Comparison of ENCODE assay signal across 8 cellular contexts in the genomic region with DNA sequence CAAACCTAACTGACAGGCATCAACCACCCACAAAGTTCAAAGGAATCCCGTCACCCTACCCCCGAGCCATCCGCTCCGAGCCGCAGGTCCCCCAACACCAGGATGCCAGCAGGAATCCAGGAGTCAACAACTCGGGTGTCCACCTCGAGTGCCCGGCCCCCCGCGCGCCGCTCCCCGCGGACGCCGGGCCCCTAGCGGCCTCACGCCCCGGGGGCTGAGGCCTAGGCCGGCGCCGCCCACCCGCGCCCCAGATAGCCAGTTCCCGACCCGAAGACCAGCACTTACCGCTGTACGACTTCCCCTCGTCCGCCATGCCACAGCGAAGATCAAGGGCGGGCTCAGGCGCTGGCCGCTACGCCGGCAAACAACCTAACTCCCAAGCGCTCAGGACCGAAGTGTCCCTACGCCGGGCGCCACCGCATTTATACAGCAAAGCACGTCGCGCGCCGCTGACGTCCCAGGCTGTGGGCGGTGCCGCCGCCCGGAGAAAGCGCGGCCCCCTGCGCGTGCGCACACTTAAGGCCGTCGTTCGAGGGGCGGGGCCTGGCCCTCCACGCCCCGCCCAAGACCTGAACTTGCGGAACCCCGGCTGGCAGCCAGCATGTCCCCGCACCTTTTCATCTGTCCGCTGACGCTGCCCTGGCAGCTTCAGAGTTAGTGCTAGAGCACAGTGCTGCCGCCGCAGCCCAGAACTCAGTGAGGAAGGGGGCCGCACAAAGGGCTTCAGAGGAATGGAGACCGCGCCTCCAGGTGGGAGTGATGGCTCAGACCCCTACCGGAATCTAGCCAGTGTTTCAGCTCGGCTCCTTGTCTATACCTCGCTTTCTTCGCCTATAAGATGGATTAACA. TPM values are rescaled to one million over a fixed set of nuclear protein-coding genes. Genes with fewer than 3 reads are reported as not detected.
DNase-seq lines count a peak whose midpoint lies in the region; ATAC-seq, FAIRE-seq and TF ChIP-seq lines count a peak whose summit lies in the region.

A gene (minus strand): TSS at position 397 of the 849 bp plus-strand sequence. CDS start 84 bp downstream, at position 313.

- H3K4me2 ChIP-seq in OCI-LY1 (ENCODE audit: low read length) (peak within 1 kb of the TSS; percentile 98), endothelial cell of umbilical vein (ENCODE audit: insufficient read depth, low read length) (peak within 1 kb of the TSS; percentile 83)

- H3K9ac ChIP-seq in OCI-LY1 (ENCODE audit: low read length) (peak within 1 kb of the TSS; percentile 91), endothelial cell of umbilical vein (replicated peaks; ENCODE audit: extremely low read depth, insufficient read depth, low read length) (peak within 1 kb of the TSS; percentile 89)

- H3K79me2 ChIP-seq in OCI-LY1 (ENCODE audit: insufficient read depth, low read length) = peaks cover 17% of the 10 kb centered on the region
- peaks cover 22% of the 10 kb centered on the region for H3K79me2 ChIP-seq in endothelial cell of umbilical vein (ENCODE audit: control insufficient read depth, insufficient read depth, low read length)

- dilution Hi-C loops in endothelial cell of umbilical vein (cut with MboI; ENCODE audit: extremely low pct_ligation_motif_present, low sequenced_read_pairs) = no loop called here

- H4K20me1 ChIP-seq in OCI-LY1 (ENCODE audit: insufficient read depth, low read length) (no peaks in the 10 kb centered on the region), endothelial cell of umbilical vein (replicated peaks; ENCODE audit: control insufficient read depth, extremely low read depth, insufficient read depth, low read length) (no peaks in the 10 kb centered on the region)

- H3K27ac ChIP-seq in OCI-LY1 (ENCODE audit: low read depth, low read length, poor library complexity, severe bottlenecking) = peak within 1 kb of the TSS; percentile 76
- H3K27ac ChIP-seq in endothelial cell of umbilical vein (ENCODE audit: insufficient read depth, low read depth, low read length) = peak within 1 kb of the TSS; percentile 57

- FAIRE-seq in endothelial cell of umbilical vein (lab: Jason Lieb, UNC) = peak; percentile 71

- no peak for TF ChIP-seq CTCF in OCI-LY1 (IDR thresholded peaks at IDR 0.05; ENCODE audit: low read length)
- peak in 1 of 2 donors; percentile 11 for TF ChIP-seq CTCF in endothelial cell of umbilical vein (IDR thresholded peaks at IDR 0.05; ENCODE audit: extremely low read depth in 1 of 2, insufficient read depth in 1 of 2, low read depth in 1 of 2, low read length in 2 of 2)

- POLR2A ChIA-PET in endothelial cell of umbilical vein (lab: Charles Lee) = interaction anchor here (0.7 to 3.7 kb wide), 6 partner anchors 8 to 76 kb away, joined by 3 to 24 read pairs (median 5); a partner anchor contains a TSS

- peak; percentile 73 for ATAC-seq in GM21515 (IDR thresholded peaks at IDR 0.05; ENCODE audit: unreplicated experiment)

- no peaks in the 10 kb centered on the region for H3F3A ChIP-seq in OCI-LY1 (ENCODE audit: insufficient read depth, low read length)

- no peaks in the 10 kb centered on the region for H3K9me1 ChIP-seq in endothelial cell of umbilical vein (replicated peaks; ENCODE audit: control insufficient read depth, extremely low read depth, insufficient read depth, low read length)

- intact Hi-C loops in endothelial cell of umbilical vein (cut with micrococcal nuclease) = loop anchor here (1.0 kb wide), 3 partner anchors 18 to 34 kb away; a partner anchor contains a TSS

- H3K9me3 ChIP-seq in OCI-LY1 (ENCODE audit: low read length) (no peaks in the 10 kb centered on the region), endothelial cell of umbilical vein (replicated peaks; ENCODE audit: control insufficient read depth, insufficient read depth, low read length) (no peaks in the 10 kb centered on the region), mononuclear cell (ENCODE audit: low read depth, low read length) (no peaks in the 10 kb centered on the region)

- H2AFZ ChIP-seq in OCI-LY1 (ENCODE audit: low read length) (no peak within 1 kb of the TSS), endothelial cell of umbilical vein (ENCODE audit: low read depth, low read length) (peak within 1 kb of the TSS; percentile 40)

- H3K36me3 ChIP-seq in OCI-LY1 (ENCODE audit: insufficient read depth, low read length) (peaks cover 33% of the 10 kb centered on the region), endothelial cell of umbilical vein (ENCODE audit: control insufficient read depth in 2 of 2, extremely low read depth in 1 of 2, insufficient read depth in 2 of 2, low read length in 2 of 2) (peaks cover 17 to 18% of the 10 kb centered on the region in 2 experiments)

- CTCF ChIA-PET in endothelial cell of umbilical vein (lab: Charles Lee) = interaction anchor here (0.6 to 3.2 kb wide), 6 partner anchors 8 to 411 kb away, joined by 3 to 25 read pairs (median 4); a partner anchor contains a TSS

- DNase-seq in DMS 273 treated with DMSO at 0.1 percent for 48 hours (lab: John Stamatoyannopoulos, UW) (peak; percentile 44), HuH-7 (ENCODE audit: low spot score) (peak; percentile 87), endothelial cell of umbilical vein (ENCODE audit: low read depth, low spot score) (peak; percentile 97)
- peak; percentile 96 for DNase-seq in activated CD8-positive, alpha-beta memory T cell treated with anti-CD3 and anti-CD28 coated beads, Interleukin-2, amount 50 U/mL, for 4 hours
- DNase-seq in stimulated activated CD8-positive, alpha-beta memory T cell treated with anti-CD3 and anti-CD28 coated beads, Interleukin-2, amount 100 ng/mL, for 48 hours (ENCODE audit: low read depth in 2 of 2) = peak; percentile 92 to 97

- H3K4me1 ChIP-seq in OCI-LY1 (ENCODE audit: insufficient read depth, low read length, severe bottlenecking) (peaks cover 36% of the 10 kb centered on the region), endothelial cell of umbilical vein (ENCODE audit: control insufficient read depth, extremely low read depth, insufficient read depth, low read length) (peaks cover 22% of the 10 kb centered on the region), mononuclear cell (ENCODE audit: insufficient read depth, low read length) (peaks cover 42% of the 10 kb centered on the region)

- no peaks in the 10 kb centered on the region for H3K9me2 ChIP-seq in OCI-LY1 (ENCODE audit: low read depth, low read length)

- peak; percentile 100 for TF ChIP-seq POLR2A in endothelial cell of umbilical vein (IDR thresholded peaks at IDR 0.05; ENCODE audit: low read depth, low read length)

- BruUV-seq in endothelial cell of umbilical vein (replicated peaks; lab: Mats Ljungman, UMichigan) = TSS peak; percentile 81

- no peaks in the 10 kb centered on the region for H3K27me3 ChIP-seq in OCI-LY1 (ENCODE audit: insufficient read depth, low read length)
- H3K27me3 ChIP-seq in endothelial cell of umbilical vein (ENCODE audit: control insufficient read depth in 2 of 2, insufficient read depth in 2 of 2, low read length in 2 of 2) = no peaks in the 10 kb centered on the region
- no peaks in the 10 kb centered on the region for H3K27me3 ChIP-seq in mononuclear cell (ENCODE audit: insufficient read depth, low read length)

- peak within 1 kb of the TSS; percentile 97 for H3K4me3 ChIP-seq in OCI-LY1 (ENCODE audit: low read depth, low read length, poor library complexity, severe bottlenecking)
- H3K4me3 ChIP-seq in endothelial cell of umbilical vein (replicated peaks in 1 of 3; ENCODE audit: insufficient read depth in 1 of 3, low read depth in 1 of 3, low read length in 3 of 3) = peak within 1 kb of the TSS; percentile 70 to 93 (median 80)
- peak within 1 kb of the TSS; percentile 94 for H3K4me3 ChIP-seq in mononuclear cell (ENCODE audit: low read length)

TF ChIP-seq in endothelial cell of umbilical vein, 7 proteins besides CTCF, POLR2A, EP300 and RAD21:
- peak; percentile 0 for TF ChIP-seq MYC (IDR thresholded peaks at IDR 0.05; ENCODE audit: low read depth, low read length)
- TF ChIP-seq, protein P1, sequence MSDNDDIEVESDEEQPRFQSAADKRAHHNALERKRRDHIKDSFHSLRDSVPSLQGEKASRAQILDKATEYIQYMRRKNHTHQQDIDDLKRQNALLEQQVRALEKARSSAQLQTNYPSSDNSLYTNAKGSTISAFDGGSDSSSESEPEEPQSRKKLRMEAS (IDR thresholded peaks at IDR 0.05; ENCODE audit: insufficient read depth, insufficient read length) = peak; percentile 37
- peak; percentile 100 for TF ChIP-seq POLR2AphosphoS5 (IDR thresholded peaks at IDR 0.05; ENCODE audit: insufficient read depth, low read depth, low read length)
- no peak for TF ChIP-seq JUN (IDR thresholded peaks at IDR 0.05; ENCODE audit: borderline replicate concordance, insufficient read depth, insufficient read length, low read depth)

RNA-seq across cellular contexts. Expression of the gene that starts here (rescaled TPM):
- 71.4 and 74.4 TPM in 2 replicates for total RNA-seq in endothelial cell of umbilical vein
- polyA plus RNA-seq in endothelial cell of umbilical vein = 99.8 and 101 TPM in 2 replicates
- polyA plus RNA-seq in endothelial cell of umbilical vein (2011; cell fraction: cytosol; rRNA removed) = 75.1 and 78.1 TPM in 2 replicates
- polyA plus RNA-seq in endothelial cell of umbilical vein (2011; cell fraction: nucleus; rRNA removed) = 336 and 463 TPM in 2 replicates
- polyA plus RNA-seq in endothelial cell of umbilical vein (2012) = 61.2 and 75.7 TPM in 2 replicates
- polyA minus RNA-seq in endothelial cell of umbilical vein = 75.9 and 84.3 TPM in 2 replicates
- 39.1 TPM for polyA minus RNA-seq in endothelial cell of umbilical vein (2011; cell fraction: cytosol; rRNA and poly(A)+ RNA removed)
- 67.6 and 94.2 TPM in 2 replicates for polyA minus RNA-seq in endothelial cell of umbilical vein (2011; cell fraction: nucleus; rRNA and poly(A)+ RNA removed)
- 169 TPM for total RNA-seq in mononuclear cell

Comparison
In these comparisons a context has a peak if more than half of its experiments do, and no peak if none do; other contexts are left out.
1. Peak in every context shown above with its lines: DNase-seq, ATAC-seq, H3K4me3 ChIP-seq and H3K27ac ChIP-seq.
2. DNase-seq: peak in every context shown above with its lines; median percentile 97 in endothelial cell of umbilical vein; 96 in activated CD8-positive, alpha-beta memory T cell treated with anti-CD3 and anti-CD28 coated beads, Interleukin-2, amount 50 U/mL, for 4 hours; 94 in stimulated activated CD8-positive, alpha-beta memory T cell treated with anti-CD3 and anti-CD28 coated beads, Interleukin-2, amount 100 ng/mL, for 48 hours; 87 in HuH-7; 44 in DMS 273 treated with DMSO at 0.1 percent for 48 hours.